Comparison of ENCODE assay signal across 10 cellular contexts in genomic region chr3:15861163-15861562, GRCh38.
DNase-seq lines count a peak whose midpoint lies in the region; ATAC-seq and TF ChIP-seq lines count a peak whose summit lies in the region.
"Had no signal": no experiment of that assay in that cellular context is flagged by ENCODE, and none has a peak within 500 bp of the region (broad histone marks: within the 10 kb centered on the region; RNA-seq: fewer than 3 reads in every experiment).

No MANE protein-coding gene starts in this region.

- H3K27ac ChIP-seq in Panc1 (ENCODE audit: low read length), result peak overlapping the region; percentile 83
- no peak overlapping the region for H3K27ac ChIP-seq in endodermal cell (ENCODE audit: low read depth, low read length)

- H3K9ac ChIP-seq in endodermal cell (ENCODE audit: extremely low read depth, low read length, poor library complexity, severe bottlenecking) (no peak overlapping the region), skeletal muscle satellite cell (ENCODE audit: low read depth, low read length) (no peak overlapping the region)

- peak overlapping the region; percentile 90 for H3K4me2 ChIP-seq in skeletal muscle satellite cell (ENCODE audit: low read length)

- H3K4me3 ChIP-seq in Panc1 (ENCODE audit: low read depth in 2 of 2, low read length in 2 of 2) (peak overlapping the region; percentile 74 to 78; a peak in 3 of 4 replicates), endodermal cell (ENCODE audit: low read length) (peak overlapping the region; percentile 76), skeletal muscle satellite cell (ENCODE audit: low read length) (no peak overlapping the region)

- intact Hi-C loops in Panc1 (cut with micrococcal nuclease; ENCODE audit: unreplicated experiment), result no loop called here

- H3K9me3 Mint-ChIP-seq in activated T-cell treated with anti-CD3 and anti-CD28 coated beads, Interleukin-2, amount 50 U/mL, for 72 hours, result peaks cover 0 to 3% of the 10 kb centered on the region in 2 donors
- no peaks in the 10 kb centered on the region for H3K9me3 Mint-ChIP-seq in endodermal cell

- in situ Hi-C loops in Panc1 (cut with HindIII; ENCODE audit: low pct_unique_long_range_greater_than_20kb, low sequenced_read_pairs), result no loop called here

- H3K27me3 ChIP-seq in Panc1 (ENCODE audit: control insufficient read depth, insufficient read depth, low read length) (no peaks in the 10 kb centered on the region), endodermal cell (ENCODE audit: control insufficient read depth, insufficient read depth, low read length, poor library complexity, severe bottlenecking) (no peaks in the 10 kb centered on the region), skeletal muscle satellite cell (ENCODE audit: control insufficient read depth, insufficient read depth, low read length) (no peaks in the 10 kb centered on the region)
- H3K27me3 ChIP-seq: gastroesophageal sphincter had no signal

- TF ChIP-seq CTCF in Panc1 (IDR thresholded peaks at IDR 0.05) (no peak), endodermal cell (conservative IDR thresholded peaks at IDR 0.05) (no peak)

- H3K4me1 ChIP-seq in Panc1 (ENCODE audit: control insufficient read depth, insufficient read depth, low read length) (peaks cover 12% of the 10 kb centered on the region; the same call in 1 of the 2 replicates), endodermal cell (ENCODE audit: control insufficient read depth, insufficient read depth, low read length) (peaks cover 6% of the 10 kb centered on the region), skeletal muscle satellite cell (ENCODE audit: control insufficient read depth, insufficient read depth, low read length) (peaks cover 13% of the 10 kb centered on the region)

- DNase-seq in activated T-cell treated with anti-CD3 and anti-CD28 coated beads, Interleukin-2, amount 50 U/mL, for 72 hours, result no peak
- DNase-seq in activated T-cell treated with anti-CD3 and anti-CD28 coated beads, Interleukin-2, amount 50 U/mL, for 48 hours, result no peak
- DNase-seq in Panc1 (ENCODE audit: low read depth, low spot score) (no peak), endodermal cell (no peak), NCI-H1436 treated with DMSO at 0.1 percent for 48 hours (lab: John Stamatoyannopoulos, UW) (no peak), GDM1 (lab: John Stamatoyannopoulos, UW) (no peak), activated gamma-delta T cell treated with Interleukin-2 at 50 U/mL for 16 hours (no peak)
- DNase-seq: NCI-H1417 treated with DMSO at 0.1 percent for 48 hours had no signal

- ATAC-seq in activated T-cell treated with anti-CD3 and anti-CD28 coated beads, Interleukin-2, amount 50 U/mL, for 72 hours (replicated peaks in 1 of 2), result no peak
- no peak for ATAC-seq in Panc1

- CTCF ChIA-PET in Panc1 (lab: Charles Lee), result interaction anchor here (0.7 kb wide), 1 partner anchor 175 kb away, joined by 4 read pairs; no protein-coding TSS in a partner anchor

- H3K36me3 Mint-ChIP-seq in activated T-cell treated with anti-CD3 and anti-CD28 coated beads, Interleukin-2, amount 50 U/mL, for 72 hours (ENCODE audit: insufficient read depth in 2 of 2), result peaks cover 4 to 11% of the 10 kb centered on the region in 2 donors
- peaks cover 6% of the 10 kb centered on the region for H3K36me3 Mint-ChIP-seq in endodermal cell (ENCODE audit: low read depth)

- H3K9me3 ChIP-seq in Panc1 (ENCODE audit: control insufficient read depth, insufficient read depth, low read depth, low read length) (no peaks in the 10 kb centered on the region), endodermal cell (ENCODE audit: control insufficient read depth, low read length) (no peaks in the 10 kb centered on the region), skeletal muscle satellite cell (replicated peaks; ENCODE audit: low read length) (no peaks in the 10 kb centered on the region)
- H3K9me3 ChIP-seq: gastroesophageal sphincter had no signal

- POLR2A ChIA-PET in Panc1 (lab: Charles Lee), result no interaction called here

- peak overlapping the region; percentile 34 for H3K27ac Mint-ChIP-seq in activated T-cell treated with anti-CD3 and anti-CD28 coated beads, Interleukin-2, amount 50 U/mL, for 72 hours
- no peak overlapping the region for H3K27ac Mint-ChIP-seq in endodermal cell

- H3K27me3 Mint-ChIP-seq in activated T-cell treated with anti-CD3 and anti-CD28 coated beads, Interleukin-2, amount 50 U/mL, for 72 hours (ENCODE audit: low read depth), result no peaks in the 10 kb centered on the region
- no peaks in the 10 kb centered on the region for H3K27me3 Mint-ChIP-seq in endodermal cell (ENCODE audit: insufficient read depth)

- BruUV-seq in Panc1 (replicated peaks; lab: Mats Ljungman, UMichigan), result no TSS peak

- H3K36me3 ChIP-seq in Panc1 (ENCODE audit: control insufficient read depth, insufficient read depth, low read length) (0 out of 2 replicates have a peak, but pooled peaks cover 2% of the 10 kb centered on the region), endodermal cell (ENCODE audit: control insufficient read depth, insufficient read depth, low read length) (no peaks in the 10 kb centered on the region), skeletal muscle satellite cell (ENCODE audit: insufficient read depth, low read length) (no peaks in the 10 kb centered on the region)
- H3K36me3 ChIP-seq: gastroesophageal sphincter had no signal

- H3K4me3 Mint-ChIP-seq in activated T-cell treated with anti-CD3 and anti-CD28 coated beads, Interleukin-2, amount 50 U/mL, for 72 hours, result peak overlapping the region; percentile 88 to 90
- H3K4me3 Mint-ChIP-seq in endodermal cell, result peak overlapping the region; percentile 76

- 88 to 93% methylated on average over 2 to 3 of the region's 4 CpGs for WGBS in endodermal cell (ENCODE audit: insufficient coverage in 1 of 2, insufficient read length in 1 of 2), 2 experiments

- H3K4me1 Mint-ChIP-seq in activated T-cell treated with anti-CD3 and anti-CD28 coated beads, Interleukin-2, amount 50 U/mL, for 72 hours (ENCODE audit: low read depth), result peaks cover 35% of the 10 kb centered on the region
- peaks cover 16% of the 10 kb centered on the region for H3K4me1 Mint-ChIP-seq in endodermal cell
